Comparison of ENCODE assay signal across 5 cellular contexts in the genomic region with DNA sequence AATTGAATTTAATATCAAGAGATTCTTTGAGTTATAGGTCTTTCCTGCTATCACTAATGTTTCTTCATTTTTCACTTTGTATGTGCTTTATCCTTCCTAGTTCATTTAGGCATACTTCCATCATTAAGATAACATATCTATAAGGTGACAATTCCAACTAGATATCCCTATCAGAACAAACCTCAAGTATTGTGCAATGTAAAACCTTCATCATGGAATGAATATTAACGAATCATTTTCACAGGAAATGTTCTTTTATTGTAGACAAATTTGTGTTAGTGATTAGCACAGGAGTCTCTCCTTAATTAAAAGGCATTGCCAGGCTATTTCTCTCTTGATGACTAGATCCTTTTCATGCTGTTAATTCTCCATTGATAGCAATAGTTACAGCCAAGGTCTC.
"Had no signal": no experiment of that assay in that cellular context is flagged by ENCODE, and none has a peak within 500 bp of the region (broad histone marks: within the 10 kb centered on the region; RNA-seq: fewer than 3 reads in every experiment).

No MANE protein-coding gene starts in this region.

- H3K27ac ChIP-seq: HL-60, KMS-11 had no signal

- H3K4me2 ChIP-seq: KMS-11 had no signal

- H3K9ac ChIP-seq: KMS-11 had no signal

- DNase-seq: KBM-7, KG1 had no signal

- FAIRE-seq: HTR-8/SVneo had no signal
